ENCODE assay signal across 1 cellular context in the genomic region with DNA sequence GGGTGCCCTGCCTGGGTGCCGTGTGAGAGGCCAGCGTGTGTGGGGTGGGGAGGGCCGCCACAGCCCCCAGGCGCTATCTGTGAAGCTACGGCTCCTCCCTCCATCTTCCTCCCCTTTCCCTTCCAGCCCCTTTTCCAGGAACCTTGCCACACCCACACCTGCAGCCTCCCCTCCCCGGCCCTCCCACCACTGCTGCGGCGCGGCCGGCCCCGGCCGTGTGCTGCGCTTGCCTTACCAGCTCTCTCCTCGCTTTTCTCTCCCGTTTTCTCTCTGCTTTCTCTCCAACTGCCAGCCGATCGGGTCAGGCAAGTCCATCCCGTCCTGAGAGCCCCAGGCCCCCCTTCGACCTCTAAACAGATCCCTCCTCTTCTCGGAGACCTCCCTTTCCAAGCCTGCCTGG.
TF ChIP-seq lines count a peak whose summit lies in the region.

No MANE protein-coding gene starts in this region.

TF ChIP-seq in WTC11, 78 proteins besides CTCF, POLR2A, EP300 and RAD21 (continued from another document):
- TF ChIP-seq, protein P1, sequence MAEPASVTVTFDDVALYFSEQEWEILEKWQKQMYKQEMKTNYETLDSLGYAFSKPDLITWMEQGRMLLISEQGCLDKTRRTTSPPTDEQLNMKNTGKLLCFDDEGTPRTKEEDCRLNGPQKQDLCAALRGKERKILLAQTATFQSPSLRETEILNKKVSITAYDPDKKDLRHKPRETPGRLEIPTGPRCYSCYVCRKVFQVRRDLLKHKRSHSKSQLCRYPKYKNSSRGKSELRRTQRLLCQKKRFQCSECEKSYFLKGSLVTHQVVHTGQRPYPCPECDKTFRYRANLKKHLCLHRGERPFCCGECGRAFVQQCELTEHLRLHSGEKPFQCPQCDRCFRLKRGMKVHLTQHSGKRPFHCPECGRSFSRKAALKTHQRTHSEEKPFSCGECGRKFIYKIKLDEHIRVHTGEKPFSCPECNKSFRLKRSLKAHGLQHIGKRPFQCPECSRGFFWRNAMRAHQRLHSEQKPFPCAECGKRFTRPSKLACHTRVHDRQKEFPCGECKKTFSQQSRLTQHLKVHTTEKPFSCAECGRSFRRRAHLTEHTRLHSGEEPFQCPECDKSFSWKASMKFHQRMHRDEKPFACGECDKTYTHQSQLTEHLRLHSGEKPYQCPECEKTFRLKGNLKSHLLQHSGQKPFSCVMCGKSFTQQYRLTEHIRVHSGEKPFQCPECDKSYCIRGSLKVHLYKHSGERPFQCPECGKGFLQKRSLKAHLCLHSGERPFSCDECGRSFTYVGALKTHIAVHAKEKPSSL (CRISPR knock-in tag; conservative IDR thresholded peaks at IDR 0.05) = no peak
- TF ChIP-seq NFATC4 (CRISPR knock-in tag; IDR thresholded peaks at IDR 0.05) = no peak
- TF ChIP-seq, protein P2, sequence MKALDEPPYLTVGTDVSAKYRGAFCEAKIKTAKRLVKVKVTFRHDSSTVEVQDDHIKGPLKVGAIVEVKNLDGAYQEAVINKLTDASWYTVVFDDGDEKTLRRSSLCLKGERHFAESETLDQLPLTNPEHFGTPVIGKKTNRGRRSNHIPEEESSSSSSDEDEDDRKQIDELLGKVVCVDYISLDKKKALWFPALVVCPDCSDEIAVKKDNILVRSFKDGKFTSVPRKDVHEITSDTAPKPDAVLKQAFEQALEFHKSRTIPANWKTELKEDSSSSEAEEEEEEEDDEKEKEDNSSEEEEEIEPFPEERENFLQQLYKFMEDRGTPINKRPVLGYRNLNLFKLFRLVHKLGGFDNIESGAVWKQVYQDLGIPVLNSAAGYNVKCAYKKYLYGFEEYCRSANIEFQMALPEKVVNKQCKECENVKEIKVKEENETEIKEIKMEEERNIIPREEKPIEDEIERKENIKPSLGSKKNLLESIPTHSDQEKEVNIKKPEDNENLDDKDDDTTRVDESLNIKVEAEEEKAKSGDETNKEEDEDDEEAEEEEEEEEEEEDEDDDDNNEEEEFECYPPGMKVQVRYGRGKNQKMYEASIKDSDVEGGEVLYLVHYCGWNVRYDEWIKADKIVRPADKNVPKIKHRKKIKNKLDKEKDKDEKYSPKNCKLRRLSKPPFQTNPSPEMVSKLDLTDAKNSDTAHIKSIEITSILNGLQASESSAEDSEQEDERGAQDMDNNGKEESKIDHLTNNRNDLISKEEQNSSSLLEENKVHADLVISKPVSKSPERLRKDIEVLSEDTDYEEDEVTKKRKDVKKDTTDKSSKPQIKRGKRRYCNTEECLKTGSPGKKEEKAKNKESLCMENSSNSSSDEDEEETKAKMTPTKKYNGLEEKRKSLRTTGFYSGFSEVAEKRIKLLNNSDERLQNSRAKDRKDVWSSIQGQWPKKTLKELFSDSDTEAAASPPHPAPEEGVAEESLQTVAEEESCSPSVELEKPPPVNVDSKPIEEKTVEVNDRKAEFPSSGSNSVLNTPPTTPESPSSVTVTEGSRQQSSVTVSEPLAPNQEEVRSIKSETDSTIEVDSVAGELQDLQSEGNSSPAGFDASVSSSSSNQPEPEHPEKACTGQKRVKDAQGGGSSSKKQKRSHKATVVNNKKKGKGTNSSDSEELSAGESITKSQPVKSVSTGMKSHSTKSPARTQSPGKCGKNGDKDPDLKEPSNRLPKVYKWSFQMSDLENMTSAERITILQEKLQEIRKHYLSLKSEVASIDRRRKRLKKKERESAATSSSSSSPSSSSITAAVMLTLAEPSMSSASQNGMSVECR (CRISPR knock-in tag; IDR thresholded peaks at IDR 0.05; ENCODE audit: borderline replicate concordance) = no peak
- TF ChIP-seq, protein P3, sequence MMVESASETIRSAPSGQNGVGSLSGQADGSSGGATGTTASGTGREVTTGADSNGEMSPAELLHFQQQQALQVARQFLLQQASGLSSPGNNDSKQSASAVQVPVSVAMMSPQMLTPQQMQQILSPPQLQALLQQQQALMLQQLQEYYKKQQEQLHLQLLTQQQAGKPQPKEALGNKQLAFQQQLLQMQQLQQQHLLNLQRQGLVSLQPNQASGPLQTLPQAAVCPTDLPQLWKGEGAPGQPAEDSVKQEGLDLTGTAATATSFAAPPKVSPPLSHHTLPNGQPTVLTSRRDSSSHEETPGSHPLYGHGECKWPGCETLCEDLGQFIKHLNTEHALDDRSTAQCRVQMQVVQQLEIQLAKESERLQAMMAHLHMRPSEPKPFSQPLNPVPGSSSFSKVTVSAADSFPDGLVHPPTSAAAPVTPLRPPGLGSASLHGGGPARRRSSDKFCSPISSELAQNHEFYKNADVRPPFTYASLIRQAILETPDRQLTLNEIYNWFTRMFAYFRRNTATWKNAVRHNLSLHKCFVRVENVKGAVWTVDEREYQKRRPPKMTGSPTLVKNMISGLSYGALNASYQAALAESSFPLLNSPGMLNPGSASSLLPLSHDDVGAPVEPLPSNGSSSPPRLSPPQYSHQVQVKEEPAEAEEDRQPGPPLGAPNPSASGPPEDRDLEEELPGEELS (CRISPR knock-in tag; IDR thresholded peaks at IDR 0.05) = no peak
